17 cellular contexts compared by ENCODE assay signal in the genomic region with DNA sequence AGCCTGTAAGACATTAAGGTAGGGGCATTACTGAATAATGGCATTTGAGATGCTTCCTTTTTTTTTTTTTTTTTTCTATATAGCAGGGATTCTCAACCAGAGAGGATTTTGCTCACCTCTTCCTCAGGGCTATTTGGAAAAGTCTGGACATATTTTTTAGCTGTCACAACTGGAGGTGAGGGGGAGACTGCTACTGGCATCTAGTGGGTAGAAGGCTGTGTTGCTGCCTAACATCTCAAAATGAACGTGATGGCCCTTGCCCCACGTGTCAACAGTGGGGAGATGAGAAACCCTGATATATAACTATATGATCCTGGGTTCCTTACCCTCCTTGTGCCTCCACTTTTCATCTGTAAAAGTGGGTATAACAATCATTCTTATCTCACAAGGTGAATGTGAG.
DNase-seq lines count a peak whose midpoint lies in the region; ATAC-seq, FAIRE-seq and TF ChIP-seq lines count a peak whose summit lies in the region.
"Had no signal": no experiment of that assay in that cellular context is flagged by ENCODE, and none has a peak within 500 bp of the region (broad histone marks: within the 10 kb centered on the region; RNA-seq: fewer than 3 reads in every experiment).

No MANE protein-coding gene starts in this region.

- peak overlapping the region; percentile 71 for H3K4me3 ChIP-seq in DOHH2 (ENCODE audit: low read length)
- no peak overlapping the region for H3K4me3 ChIP-seq in HEK293 (ENCODE audit: low read depth, low read length)
- H3K4me3 ChIP-seq in keratinocyte (ENCODE audit: control insufficient read depth in 2 of 3, extremely low read depth in 1 of 3, insufficient read depth in 2 of 3, low read depth in 1 of 3, low read length in 3 of 3), result no peak overlapping the region

- H3K27ac ChIP-seq in DOHH2 (ENCODE audit: low read depth, low read length), result peak overlapping the region; percentile 96
- H3K27ac ChIP-seq in HEK293 (ENCODE audit: extremely low read depth, low read depth, low read length), result no peak overlapping the region
- H3K27ac ChIP-seq in keratinocyte (ENCODE audit: control insufficient read depth, insufficient read depth, low read length), result no peak overlapping the region

- 0 out of 2 replicates have a peak, but pooled peaks have one; percentile 21 for TF ChIP-seq POLR2A in Raji (IDR thresholded peaks at IDR 0.05; ENCODE audit: insufficient read depth, low read depth, low read length)

- dilution Hi-C loops in keratinocyte (cut with MboI; ENCODE audit: extremely low pct_ligation_motif_present, low sequenced_read_pairs), result no loop called here

- FAIRE-seq in keratinocyte (lab: Jason Lieb, UNC), result no peak
- FAIRE-seq: GM12891, H54, RCC 7860 had no signal

- H3K9ac ChIP-seq in keratinocyte (ENCODE audit: control insufficient read depth, extremely low read depth, insufficient read depth, low read length), result no peak overlapping the region

- POLR2A ChIA-PET in HEK293 (lab: Yijun Ruan, JAX), result no interaction called here

- H3K79me2 ChIP-seq in DOHH2 (ENCODE audit: control insufficient read depth, low read length) (peaks cover 95% of the 10 kb centered on the region), keratinocyte (ENCODE audit: control insufficient read depth, insufficient read depth, low read length) (no peaks in the 10 kb centered on the region)

- H3F3A ChIP-seq in DOHH2 (ENCODE audit: control insufficient read depth, insufficient read depth), result peaks cover 30% of the 10 kb centered on the region

- H3K4me1 ChIP-seq in DOHH2 (ENCODE audit: control insufficient read depth, low read length) (peaks cover 100% of the 10 kb centered on the region), HEK293 (ENCODE audit: control insufficient read depth, insufficient read depth, low read length) (no peaks in the 10 kb centered on the region), keratinocyte (ENCODE audit: control insufficient read depth, extremely low read depth, insufficient read depth, low read length) (no peaks in the 10 kb centered on the region)

- no peaks in the 10 kb centered on the region for H3K9me2 ChIP-seq in DOHH2 (replicated peaks; ENCODE audit: control insufficient read depth, low read length)

- no peak overlapping the region for H2AFZ ChIP-seq in keratinocyte (ENCODE audit: control insufficient read depth, low read length)

- CTCF ChIA-PET in HEK293 (lab: Yijun Ruan, JAX), result no interaction called here

- TF ChIP-seq CTCF in DOHH2 (IDR thresholded peaks at IDR 0.05; ENCODE audit: low read depth, low read length, poor library complexity, severe bottlenecking), result peak; percentile 59
- TF ChIP-seq CTCF in HEK293 (tag by site-specific recombination; IDR thresholded peaks at IDR 0.05), result no peak
- TF ChIP-seq CTCF in keratinocyte (optimal IDR thresholded peaks at IDR 0.05 in 1 of 3, IDR thresholded peaks at IDR 0.05 in 1 of 3, conservative IDR thresholded peaks at IDR 0.05 in 1 of 3; ENCODE audit: extremely low read depth in 1 of 3, insufficient read depth in 2 of 3, low read length in 3 of 3), result peak in 2 of 3 experiments; percentile 11 to 57

- H3K27me3 ChIP-seq in DOHH2 (ENCODE audit: control insufficient read depth, low read length) (no peaks in the 10 kb centered on the region), keratinocyte (ENCODE audit: control insufficient read depth, extremely low read depth, insufficient read depth, low read length) (no peaks in the 10 kb centered on the region)

- no peaks in the 10 kb centered on the region for H3K9me1 ChIP-seq in keratinocyte (ENCODE audit: control insufficient read depth, extremely low read depth, insufficient read depth, low read length)

- ATAC-seq in GM19351 (IDR thresholded peaks at IDR 0.05; ENCODE audit: unreplicated experiment), result no peak
- ATAC-seq in GM19035 (IDR thresholded peaks at IDR 0.05; ENCODE audit: unreplicated experiment), result no peak
- no peak for ATAC-seq in GM19452 (IDR thresholded peaks at IDR 0.05; ENCODE audit: unreplicated experiment)
- ATAC-seq: CD8-positive, alpha-beta T cell had no signal

- H4K20me1 ChIP-seq in DOHH2 (ENCODE audit: control insufficient read depth, insufficient read depth, low read depth, low read length) (no peaks in the 10 kb centered on the region), keratinocyte (ENCODE audit: control insufficient read depth, extremely low read depth, insufficient read depth, low read length) (no peaks in the 10 kb centered on the region)

- DNase-seq in keratinocyte (ENCODE audit: low read depth, low spot score), result no peak
- DNase-seq: CD8-positive, alpha-beta T cell; IMR-90; MV-4-11; NCI-H1436; NCI-H2081; NCI-H345; NCI-H526 treated with DMSO at 0.1 percent for 48 hours had no signal

- H3K4me2 ChIP-seq in DOHH2 (ENCODE audit: low read length), result peak overlapping the region; percentile 84
- no peak overlapping the region for H3K4me2 ChIP-seq in keratinocyte (ENCODE audit: control insufficient read depth, extremely low read depth, insufficient read depth, low read depth, low read length)

- H3K36me3 ChIP-seq in DOHH2 (ENCODE audit: control insufficient read depth, low read length) (peaks cover 11% of the 10 kb centered on the region), HEK293 (ENCODE audit: control insufficient read depth in 2 of 2, insufficient read depth in 1 of 2, low read length in 2 of 2) (no peaks in the 10 kb centered on the region), keratinocyte (ENCODE audit: control insufficient read depth in 2 of 2, extremely low read depth in 1 of 2, insufficient read depth in 2 of 2, low read length in 2 of 2) (no peaks in the 10 kb centered on the region)

- no peaks in the 10 kb centered on the region for H3K9me3 ChIP-seq in DOHH2 (ENCODE audit: control insufficient read depth, insufficient read depth, low read length)
- no peaks in the 10 kb centered on the region for H3K9me3 ChIP-seq in HEK293 (ENCODE audit: control insufficient read depth, insufficient read depth, low read depth, low read length)
- H3K9me3 ChIP-seq in keratinocyte (ENCODE audit: control insufficient read depth, low read depth, low read length), result no peaks in the 10 kb centered on the region

TF ChIP-seq in HEK293, 187 proteins besides CTCF, POLR2A, EP300 and RAD21:
- no peak for TF ChIP-seq ZFHX2 (tag by site-specific recombination; conservative IDR thresholded peaks at IDR 0.05)
- TF ChIP-seq, protein P1, sequence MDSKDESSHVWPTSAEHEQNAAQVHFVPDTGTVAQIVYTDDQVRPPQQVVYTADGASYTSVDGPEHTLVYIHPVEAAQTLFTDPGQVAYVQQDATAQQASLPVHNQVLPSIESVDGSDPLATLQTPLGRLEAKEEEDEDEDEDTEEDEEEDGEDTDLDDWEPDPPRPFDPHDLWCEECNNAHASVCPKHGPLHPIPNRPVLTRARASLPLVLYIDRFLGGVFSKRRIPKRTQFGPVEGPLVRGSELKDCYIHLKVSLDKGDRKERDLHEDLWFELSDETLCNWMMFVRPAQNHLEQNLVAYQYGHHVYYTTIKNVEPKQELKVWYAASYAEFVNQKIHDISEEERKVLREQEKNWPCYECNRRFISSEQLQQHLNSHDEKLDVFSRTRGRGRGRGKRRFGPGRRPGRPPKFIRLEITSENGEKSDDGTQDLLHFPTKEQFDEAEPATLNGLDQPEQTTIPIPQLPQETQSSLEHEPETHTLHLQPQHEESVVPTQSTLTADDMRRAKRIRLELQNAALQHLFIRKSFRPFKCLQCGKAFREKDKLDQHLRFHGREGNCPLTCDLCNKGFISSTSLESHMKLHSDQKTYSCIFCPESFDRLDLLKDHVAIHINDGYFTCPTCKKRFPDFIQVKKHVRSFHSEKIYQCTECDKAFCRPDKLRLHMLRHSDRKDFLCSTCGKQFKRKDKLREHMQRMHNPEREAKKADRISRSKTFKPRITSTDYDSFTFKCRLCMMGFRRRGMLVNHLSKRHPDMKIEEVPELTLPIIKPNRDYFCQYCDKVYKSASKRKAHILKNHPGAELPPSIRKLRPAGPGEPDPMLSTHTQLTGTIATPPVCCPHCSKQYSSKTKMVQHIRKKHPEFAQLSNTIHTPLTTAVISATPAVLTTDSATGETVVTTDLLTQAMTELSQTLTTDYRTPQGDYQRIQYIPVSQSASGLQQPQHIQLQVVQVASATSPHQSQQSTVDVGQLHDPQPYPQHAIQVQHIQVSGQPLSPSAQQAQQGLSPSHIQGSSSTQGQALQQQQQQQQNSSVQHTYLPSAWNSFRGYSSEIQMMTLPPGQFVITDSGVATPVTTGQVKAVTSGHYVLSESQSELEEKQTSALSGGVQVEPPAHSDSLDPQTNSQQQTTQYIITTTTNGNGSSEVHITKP (tag by site-specific recombination; IDR thresholded peaks at IDR 0.05), result peak; percentile 37; the same call in 1 of the 2 replicates
